Comparison of ENCODE assay signal across 1 cellular context in genomic region chr7:131027287-131027773, GRCh38.
TF ChIP-seq lines count a peak whose summit lies in the region.

No MANE protein-coding gene starts in this region.

TF ChIP-seq in WTC11, 78 proteins besides CTCF, POLR2A, EP300 and RAD21 (continued from another document):
- no peak for TF ChIP-seq ZNF263 (CRISPR knock-in tag; IDR thresholded peaks at IDR 0.05; ENCODE audit: low read depth)
